ENCODE assay signal across 11 cellular contexts in genomic region chr10:88243847-88244730, GRCh38.
DNase-seq lines count a peak whose midpoint lies in the region; ATAC-seq, FAIRE-seq and TF ChIP-seq lines count a peak whose summit lies in the region.
"Had no signal": no experiment of that assay in that cellular context is flagged by ENCODE, and none has a peak within 500 bp of the region (broad histone marks: within the 10 kb centered on the region; RNA-seq: fewer than 3 reads in every experiment).

No MANE protein-coding gene starts in this region.

- no peaks in the 10 kb centered on the region for H3K27me3 Mint-ChIP-seq in MCF 10A (ENCODE audit: insufficient read depth, unreplicated experiment)
- H3K27me3 Mint-ChIP-seq: central memory CD8-positive, alpha-beta T cell had no signal

- TF ChIP-seq CTCF in breast epithelium (IDR thresholded peaks at IDR 0.05) (no peak), MCF 10A (IDR thresholded peaks at IDR 0.05; ENCODE audit: unreplicated experiment) (no peak), esophagus muscularis mucosa (IDR thresholded peaks at IDR 0.05) (no peak)

- no TSS peak for BruUV-seq in MCF 10A (replicated peaks; lab: Mats Ljungman, UMichigan)

- H3K4me3 ChIP-seq in breast epithelium (peak overlapping the region in 1 of 3 donors; percentile 31), esophagus muscularis mucosa (peak overlapping the region in 1 of 4 donors; percentile 0), aorta (ENCODE audit: low read length in 2 of 2) (no peak overlapping the region)

- no peaks in the 10 kb centered on the region for H3K4me1 ChIP-seq in breast epithelium
- H3K4me1 ChIP-seq in esophagus muscularis mucosa: peaks cover 35 to 50% (median 43%) of the 10 kb centered on the region in 4 donors
- peaks cover 0 to 11% of the 10 kb centered on the region in 2 donors for H3K4me1 ChIP-seq in aorta (ENCODE audit: control insufficient read depth in 1 of 2, insufficient read depth in 2 of 2, low read length in 2 of 2)

- no peak overlapping the region for H3K27ac Mint-ChIP-seq in MCF 10A (ENCODE audit: low read depth, unreplicated experiment)

- ATAC-seq in aorta (ENCODE audit: low FRiP score) (peak; percentile 74), HG03097 (IDR thresholded peaks at IDR 0.05; ENCODE audit: low FRiP score, unreplicated experiment) (no peak)

- 54% methylated on average over 10 of the region's 12 CpGs for whole genome bisulfite sequencing in esophagus muscularis mucosa
- WGBS in aorta, 2 donors: 30 to 31% methylated on average over 12 of the region's 12 CpGs

- peaks cover 7% of the 10 kb centered on the region for H3K36me3 Mint-ChIP-seq in MCF 10A (ENCODE audit: insufficient read depth, unreplicated experiment)

- intact Hi-C loops in breast epithelium (cut with DNase I; ENCODE audit: low total_unique reads): no loop called here
- intact Hi-C loops in MCF 10A (cut with micrococcal nuclease): no loop called here
- intact Hi-C loops in esophagus muscularis mucosa (cut with DNase I): no loop called here
- intact Hi-C loops in aorta (cut with DNase I): loop anchor here in 1 of 2 donors (10.0 kb wide), 1 partner anchor 379 kb away; the partner anchor contains the start of genes KLLN and PTEN

- H3K27ac ChIP-seq in breast epithelium: peak overlapping the region; percentile 71 to 84
- peak overlapping the region; percentile 24 to 73 (median 54) for H3K27ac ChIP-seq in esophagus muscularis mucosa (replicated peaks in 1 of 4)
- H3K27ac ChIP-seq in aorta (ENCODE audit: low read depth in 1 of 2, low read length in 2 of 2): peak overlapping the region in 1 of 2 donors; percentile 33

- DNase-seq in breast epithelium (ENCODE audit: low spot score in 2 of 2) (no peak), MCF 10A (ENCODE audit: unreplicated experiment) (no peak), esophagus muscularis mucosa (ENCODE audit: extremely low spot score) (no peak), myocyte (ENCODE audit: low read depth) (peak; percentile 92), aorta (peak; percentile 75 to 78), GM19239 (ENCODE audit: insufficient read length, low spot score) (no peak)
- no peak for DNase-seq in activated naive CD4-positive, alpha-beta T cell treated with Interleukin-2 at 50 U/mL for 16 hours
- DNase-seq: activated CD4-positive, alpha-beta T cell treated with anti-CD3 and anti-CD28 coated beads for 1 hour; NCI-H2029 treated with DMSO at 0.1 percent for 48 hours had no signal

- no peak for TF ChIP-seq EP300 in esophagus muscularis mucosa (IDR thresholded peaks at IDR 0.05)

- H3K27me3 ChIP-seq in breast epithelium (no peaks in the 10 kb centered on the region), esophagus muscularis mucosa (no peaks in the 10 kb centered on the region), aorta (ENCODE audit: control insufficient read depth in 1 of 2, insufficient read depth in 2 of 2, low read length in 1 of 2) (no peaks in the 10 kb centered on the region)

- TF ChIP-seq POLR2A in breast epithelium (IDR thresholded peaks at IDR 0.05): no peak
- TF ChIP-seq POLR2A in esophagus muscularis mucosa (IDR thresholded peaks at IDR 0.05; ENCODE audit: low read depth): no peak

- CTCF ChIA-PET in MCF 10A (lab: Yijun Ruan, JAX): no interaction called here

- no peaks in the 10 kb centered on the region for H3K9me3 Mint-ChIP-seq in MCF 10A (ENCODE audit: unreplicated experiment)
- H3K9me3 Mint-ChIP-seq: central memory CD8-positive, alpha-beta T cell had no signal

- H3K9me3 ChIP-seq in breast epithelium (no peaks in the 10 kb centered on the region), esophagus muscularis mucosa (no peaks in the 10 kb centered on the region), aorta (ENCODE audit: control insufficient read depth, low read length) (no peaks in the 10 kb centered on the region)

- no peaks in the 10 kb centered on the region for H3K36me3 ChIP-seq in breast epithelium
- H3K36me3 ChIP-seq in esophagus muscularis mucosa: no peaks in the 10 kb centered on the region
- no peaks in the 10 kb centered on the region for H3K36me3 ChIP-seq in aorta (ENCODE audit: control insufficient read depth in 1 of 2, insufficient read depth in 2 of 2, low read length in 1 of 2)

- FAIRE-seq in GM19239 (lab: Jason Lieb, UNC): no peak

- H3K4me3 Mint-ChIP-seq in MCF 10A (ENCODE audit: unreplicated experiment): no peak overlapping the region
- H3K4me3 Mint-ChIP-seq: central memory CD8-positive, alpha-beta T cell had no signal

- POLR2A ChIA-PET in MCF 10A (lab: Yijun Ruan, JAX): no interaction called here

- H3K4me1 Mint-ChIP-seq in MCF 10A (ENCODE audit: insufficient read depth, unreplicated experiment): no peaks in the 10 kb centered on the region

Comparison
In these comparisons a context has a peak if more than half of its experiments do, and no peak if none do; other contexts are left out.
1. DNase-seq: peak in myocyte (single experiment) and aorta (2 of 2); none in breast epithelium (0 of 2), MCF 10A (single experiment), esophagus muscularis mucosa (single experiment), GM19239 (single experiment) and activated naive CD4-positive, alpha-beta T cell treated with Interleukin-2 at 50 U/mL for 16 hours (single experiment).